1 cellular context compared by ENCODE assay signal in genomic region chr4:61619528-61619927, GRCh38.
TF ChIP-seq lines count a peak whose summit lies in the region.

No MANE protein-coding gene starts in this region.

TF ChIP-seq in GM12878, 131 proteins besides CTCF, POLR2A, EP300 and RAD21 (continued from another document):
- TF ChIP-seq CBFB (IDR thresholded peaks at IDR 0.05; ENCODE audit: low read depth) (no peak), ZNF24 (IDR thresholded peaks at IDR 0.05) (no peak), POLR2AphosphoS5 (IDR thresholded peaks at IDR 0.05; ENCODE audit: low read length) (no peak), POLR2AphosphoS2 (IDR thresholded peaks at IDR 0.05; ENCODE audit: low read depth, low read length) (no peak), SMAD1 (IDR thresholded peaks at IDR 0.05; ENCODE audit: low read depth, partially characterized antibody) (no peak), RELB (IDR thresholded peaks at IDR 0.05; ENCODE audit: low read depth) (no peak), PKNOX1 (IDR thresholded peaks at IDR 0.05) (no peak), CUX1 (IDR thresholded peaks at IDR 0.05; ENCODE audit: insufficient replicate concordance, low read depth, low read length) (no peak)
TF ChIP-seq in GM12878: peak in this region for 0.
